Comparison of ENCODE assay signal across 13 cellular contexts in genomic region chr17:77948690-77949114, GRCh38. TPM values are rescaled to one million over a fixed set of nuclear protein-coding genes. Genes with fewer than 3 reads are reported as not detected.
DNase-seq lines count a peak whose midpoint lies in the region; ATAC-seq, FAIRE-seq and TF ChIP-seq lines count a peak whose summit lies in the region.
"Had no signal": no experiment of that assay in that cellular context is flagged by ENCODE, and none has a peak within 500 bp of the region (broad histone marks: within the 10 kb centered on the region; RNA-seq: fewer than 3 reads in every experiment).

No MANE protein-coding gene starts in this region.

- intact Hi-C loops in left lung (cut with DNase I) = no loop called here

- H3K4me3 Mint-ChIP-seq in T-helper 2 cell treated with Interferon-gamma antibody and Interleukin-4, amounts not matched to agents 5 μg/mL and 100 μg/mL, for 36 hours = no peak overlapping the region
- H3K4me3 Mint-ChIP-seq: activated CD4-positive, alpha-beta T cell treated with anti-CD3 and anti-CD28 coated beads, Interleukin-2, amount 10 ng/mL, durations not matched to agents 7 days and 5 days had no signal

- no peaks in the 10 kb centered on the region for H3K36me3 Mint-ChIP-seq in T-helper 2 cell treated with Interferon-gamma antibody and Interleukin-4, amounts not matched to agents 5 μg/mL and 100 μg/mL, for 36 hours (ENCODE audit: low read depth)

- H3K27me3 Mint-ChIP-seq in T-helper 2 cell treated with Interferon-gamma antibody and Interleukin-4, amounts not matched to agents 5 μg/mL and 100 μg/mL, for 36 hours (ENCODE audit: low read depth) = peaks cover 48% of the 10 kb centered on the region

- H3K4me1 Mint-ChIP-seq in T-helper 2 cell treated with Interferon-gamma antibody and Interleukin-4, amounts not matched to agents 5 μg/mL and 100 μg/mL, for 36 hours (ENCODE audit: low read depth) = peaks cover 4% of the 10 kb centered on the region

- no peak overlapping the region for H3K27ac Mint-ChIP-seq in T-helper 2 cell treated with Interferon-gamma antibody and Interleukin-4, amounts not matched to agents 5 μg/mL and 100 μg/mL, for 36 hours
- H3K27ac Mint-ChIP-seq: activated CD4-positive, alpha-beta T cell treated with anti-CD3 and anti-CD28 coated beads, Interleukin-2, amount 10 ng/mL, durations not matched to agents 7 days and 5 days had no signal

- no peaks in the 10 kb centered on the region for H3K9me3 ChIP-seq in left lung
- H3K9me3 ChIP-seq: transverse colon had no signal

- no peaks in the 10 kb centered on the region for H3K4me1 ChIP-seq in left lung
- H3K4me1 ChIP-seq: transverse colon had no signal

- DNase-seq in AG10803 (ENCODE audit: low read depth) (peak; percentile 54), bronchial epithelial cell (ENCODE audit: low read depth) (peak; percentile 39), left lung (no peak), T1000 (lab: John Stamatoyannopoulos, UW) (no peak)
- no peak for DNase-seq in T-helper 2 cell treated with Interferon-gamma antibody and Interleukin-4, amounts not matched to agents 5 μg/mL and 100 μg/mL, for 36 hours (ENCODE audit: low spot score)
- DNase-seq: activated CD4-positive, alpha-beta T cell treated with anti-CD3 and anti-CD28 coated beads, Interleukin-2, amount 10 ng/mL, durations not matched to agents 7 days and 5 days; DMS153; effector CD4-positive, alpha-beta T cell; NCI-H1105 treated with DMSO at 0.1 percent for 48 hours; transverse colon had no signal

- no peak for TF ChIP-seq CTCF in AG10803 (conservative IDR thresholded peaks at IDR 0.05; ENCODE audit: low read length)
- no peak for TF ChIP-seq CTCF in bronchial epithelial cell (IDR thresholded peaks at IDR 0.05; ENCODE audit: insufficient read depth, low read length, severe bottlenecking)
- TF ChIP-seq CTCF in left lung (IDR thresholded peaks at IDR 0.05) = no peak

- H3K4me3 ChIP-seq in AG10803 (ENCODE audit: low read length) (no peak overlapping the region), bronchial epithelial cell (ENCODE audit: low read depth, low read length) (no peak overlapping the region), left lung (no peak overlapping the region)
- H3K4me3 ChIP-seq: transverse colon had no signal

- no peak for TF ChIP-seq EP300 in Ishikawa (IDR thresholded peaks at IDR 0.05; ENCODE audit: borderline replicate concordance)

- ATAC-seq in left lung = peak; percentile 79
- no peak for ATAC-seq in HG02610 (IDR thresholded peaks at IDR 0.05; ENCODE audit: unreplicated experiment)
- ATAC-seq in HG03175 (IDR thresholded peaks at IDR 0.05; ENCODE audit: unreplicated experiment) = no peak

- no peak overlapping the region for H3K27ac ChIP-seq in left lung
- H3K27ac ChIP-seq: transverse colon had no signal

- TF ChIP-seq RAD21 in Ishikawa (IDR thresholded peaks at IDR 0.05; ENCODE audit: low read depth) = no peak

- no peaks in the 10 kb centered on the region for H3K36me3 ChIP-seq in bronchial epithelial cell (ENCODE audit: control insufficient read depth, insufficient read depth, low read length)
- H3K36me3 ChIP-seq in left lung = no peaks in the 10 kb centered on the region
- H3K36me3 ChIP-seq: transverse colon had no signal

- H3K27me3 ChIP-seq in bronchial epithelial cell (ENCODE audit: control insufficient read depth, insufficient read depth, low read length) = peaks cover 4% of the 10 kb centered on the region
- H3K27me3 ChIP-seq in left lung = peaks cover 0 to 43% of the 10 kb centered on the region in 2 donors

- peaks cover 4% of the 10 kb centered on the region for H3K9me3 Mint-ChIP-seq in T-helper 2 cell treated with Interferon-gamma antibody and Interleukin-4, amounts not matched to agents 5 μg/mL and 100 μg/mL, for 36 hours

- no peak for FAIRE-seq in bronchial epithelial cell (lab: Jason Lieb, UNC)

TF ChIP-seq in Ishikawa, 13 proteins besides CTCF, POLR2A, EP300 and RAD21:
- TF ChIP-seq, protein P1, sequence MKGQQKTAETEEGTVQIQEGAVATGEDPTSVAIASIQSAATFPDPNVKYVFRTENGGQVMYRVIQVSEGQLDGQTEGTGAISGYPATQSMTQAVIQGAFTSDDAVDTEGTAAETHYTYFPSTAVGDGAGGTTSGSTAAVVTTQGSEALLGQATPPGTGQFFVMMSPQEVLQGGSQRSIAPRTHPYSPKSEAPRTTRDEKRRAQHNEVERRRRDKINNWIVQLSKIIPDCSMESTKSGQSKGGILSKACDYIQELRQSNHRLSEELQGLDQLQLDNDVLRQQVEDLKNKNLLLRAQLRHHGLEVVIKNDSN (IDR thresholded peaks at IDR 0.05) = peak; percentile 98
- no peak for TF ChIP-seq CEBPB (IDR thresholded peaks at IDR 0.05)
- TF ChIP-seq TAF1 (IDR thresholded peaks at IDR 0.05; ENCODE audit: low read depth) = no peak
- 0 out of 2 replicates have a peak, but pooled peaks have one; percentile 21 for TF ChIP-seq TEAD4 (IDR thresholded peaks at IDR 0.05)
- TF ChIP-seq, protein P2, sequence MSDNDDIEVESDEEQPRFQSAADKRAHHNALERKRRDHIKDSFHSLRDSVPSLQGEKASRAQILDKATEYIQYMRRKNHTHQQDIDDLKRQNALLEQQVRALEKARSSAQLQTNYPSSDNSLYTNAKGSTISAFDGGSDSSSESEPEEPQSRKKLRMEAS (IDR thresholded peaks at IDR 0.05) = no peak
- TF ChIP-seq CREB1 (IDR thresholded peaks at IDR 0.05; ENCODE audit: low read depth) = no peak
- TF ChIP-seq YY1 (IDR thresholded peaks at IDR 0.05; ENCODE audit: low read depth) = no peak
- TF ChIP-seq TCF12 (IDR thresholded peaks at IDR 0.05; ENCODE audit: low read depth) = no peak
- TF ChIP-seq FOXM1 (IDR thresholded peaks at IDR 0.05; ENCODE audit: borderline replicate concordance, low read depth) = no peak
- no peak for TF ChIP-seq EGR1 (IDR thresholded peaks at IDR 0.05)
- no peak for TF ChIP-seq NFIC (IDR thresholded peaks at IDR 0.05)

RNA-seq across cellular contexts. Expression of gene TNRC6C, which starts 9.8 kb away (rescaled TPM):
- total RNA-seq in bronchial epithelial cell (0.79 and 1.3 TPM in 2 replicates), left lung (10 to 100 TPM; 14.0 to 18.8 TPM)

Comparison
In these comparisons a context has a peak if more than half of its experiments do, and no peak if none do; other contexts are left out.
1. DNase-seq: peak in AG10803 (single experiment) and bronchial epithelial cell (single experiment); none in left lung (0 of 2), T1000 (single experiment) and T-helper 2 cell treated with Interferon-gamma antibody and Interleukin-4, amounts not matched to agents 5 μg/mL and 100 μg/mL, for 36 hours (single experiment).